Comparison of ENCODE assay signal across 12 cellular contexts in genomic region chr7:2643386-2644229, GRCh38. TPM values are rescaled to one million over a fixed set of nuclear protein-coding genes. Genes with fewer than 3 reads are reported as not detected.
DNase-seq lines count a peak whose midpoint lies in the region; ATAC-seq and TF ChIP-seq lines count a peak whose summit lies in the region.
"Had no signal": no experiment of that assay in that cellular context is flagged by ENCODE, and none has a peak within 500 bp of the region (broad histone marks: within the 10 kb centered on the region; RNA-seq: fewer than 3 reads in every experiment).

No MANE protein-coding gene starts in this region.

- no peaks in the 10 kb centered on the region for H3K27me3 ChIP-seq in AG04450 (ENCODE audit: control insufficient read depth, insufficient read depth, low read length)
- H3K27me3 ChIP-seq in foreskin keratinocyte, result no peaks in the 10 kb centered on the region

- in situ Hi-C loops in GM13976 (cut with MboI; ENCODE audit: low sequenced_read_pairs, unreplicated experiment) (no loop called here), SK-MEL-5 (cut with HindIII; ENCODE audit: low pct_unique_long_range_greater_than_20kb, low sequenced_read_pairs) (no loop called here)

- H3K4me1 ChIP-seq in foreskin keratinocyte, result no peaks in the 10 kb centered on the region

- no peaks in the 10 kb centered on the region for H3K9me3 Mint-ChIP-seq in activated T-cell treated with anti-CD3 and anti-CD28 coated beads, Interleukin-2, amount 50 U/mL, for 24 hours

- TF ChIP-seq CTCF in AG04450 (IDR thresholded peaks at IDR 0.05; ENCODE audit: low read depth, low read length) (peak; percentile 22; the same call in 1 of the 2 replicates), GM13976 (IDR thresholded peaks at IDR 0.05; ENCODE audit: borderline replicate concordance, control extremely low read depth, extremely low read depth, insufficient read depth, missing control alignments) (peak; percentile 15), foreskin keratinocyte (conservative IDR thresholded peaks at IDR 0.05) (peak; percentile 37)

- H3K36me3 Mint-ChIP-seq in activated T-cell treated with anti-CD3 and anti-CD28 coated beads, Interleukin-2, amount 50 U/mL, for 24 hours (ENCODE audit: low read depth), result no peaks in the 10 kb centered on the region

- DNase-seq in AG04450 (ENCODE audit: low read depth, low spot score) (no peak), GM13976 (ENCODE audit: low spot score) (no peak), SK-MEL-5 (ENCODE audit: low read depth, low spot score) (peak; percentile 81), foreskin keratinocyte (no peak), occipital lobe (lab: John Stamatoyannopoulos, UW) (no peak)
- no peak for DNase-seq in activated T-cell treated with anti-CD3 and anti-CD28 coated beads, Interleukin-2, amount 50 U/mL, for 24 hours
- DNase-seq: Caco-2, NCI-H510A had no signal

- H3K27ac Mint-ChIP-seq in activated T-cell treated with anti-CD3 and anti-CD28 coated beads, Interleukin-2, amount 50 U/mL, for 24 hours, result no peak overlapping the region

- POLR2A ChIA-PET in AG04450 (lab: Yijun Ruan, JAX), result interaction anchor here (0.9 kb wide), 2 partner anchors 10 to 12 kb away, joined by 3 read pairs; partner anchors contain the start of gene TTYH3

- H3K9me3 ChIP-seq in AG04450 (ENCODE audit: control insufficient read depth, insufficient read depth, low read length), result no peaks in the 10 kb centered on the region; the same call in 1 of the 2 replicates
- H3K9me3 ChIP-seq: Caco-2 had no signal

- no peak overlapping the region for H3K4me3 Mint-ChIP-seq in activated T-cell treated with anti-CD3 and anti-CD28 coated beads, Interleukin-2, amount 50 U/mL, for 24 hours

- no peak overlapping the region for H3K27ac ChIP-seq in AG04450 (ENCODE audit: low read depth, low read length)
- H3K27ac ChIP-seq in foreskin keratinocyte, result no peak overlapping the region

- no peaks in the 10 kb centered on the region for H3K27me3 Mint-ChIP-seq in activated T-cell treated with anti-CD3 and anti-CD28 coated beads, Interleukin-2, amount 50 U/mL, for 24 hours

- H3K4me1 Mint-ChIP-seq in activated T-cell treated with anti-CD3 and anti-CD28 coated beads, Interleukin-2, amount 50 U/mL, for 24 hours (ENCODE audit: low read depth), result peaks cover 16% of the 10 kb centered on the region

- ATAC-seq in foreskin keratinocyte (no peak), GM21526 (IDR thresholded peaks at IDR 0.05; ENCODE audit: low FRiP score, unreplicated experiment) (no peak), HG02938 (IDR thresholded peaks at IDR 0.05; ENCODE audit: unreplicated experiment) (no peak)

- CTCF ChIA-PET in AG04450 (lab: Charles Lee), result no interaction called here

- no peak overlapping the region for H3K4me3 ChIP-seq in AG04450 (ENCODE audit: low read depth, low read length)

RNA-seq across cellular contexts. Expression of gene TTYH3, which starts 11.8 kb away (rescaled TPM):
- polyA plus RNA-seq in AG04450 (2011; rRNA removed) (30.8 and 50.7 TPM in 2 replicates), foreskin keratinocyte (30.3 and 31.0 TPM in 2 replicates)
- polyA minus RNA-seq in AG04450 (2011; rRNA and poly(A)+ RNA removed), result 23.1 and 24.5 TPM in 2 replicates
- 156 and 169 TPM in 2 replicates for total RNA-seq in SK-MEL-5 (2014; rRNA removed; shearing (Covaris generic))
- polyA plus RNA-seq in SK-MEL-5 (2015; cell fraction: cytosol; rRNA removed), result 1,380 and 1,624 TPM in 2 replicates
- 735 and 798 TPM in 2 replicates for polyA plus RNA-seq in SK-MEL-5 (2015; cell fraction: nucleus; rRNA removed)
- total RNA-seq in foreskin keratinocyte (28.6 and 33.6 TPM in 2 replicates), occipital lobe (31.5 TPM)

RNA-seq across cellular contexts. Expression of gene AMZ1, which starts 44.4 kb away (rescaled TPM):
- 0.43 and 0.67 TPM in 2 replicates for polyA plus RNA-seq in AG04450 (2011; rRNA removed)
- polyA minus RNA-seq in AG04450 (2011; rRNA and poly(A)+ RNA removed), result 0.78 and 1.1 TPM in 2 replicates
- total RNA-seq in SK-MEL-5 (2014; rRNA removed; shearing (Covaris generic)), result 0.53 and 1.8 TPM in 2 replicates
- polyA plus RNA-seq in SK-MEL-5 (2015; cell fraction: cytosol; rRNA removed), result 0.77 and 1.1 TPM in 2 replicates
- polyA plus RNA-seq in SK-MEL-5 (2015; cell fraction: nucleus; rRNA removed), result 3.8 and 4.5 TPM in 2 replicates
- total RNA-seq in foreskin keratinocyte, result not detected in 2 replicates
- not detected in 2 replicates for polyA plus RNA-seq in foreskin keratinocyte
- total RNA-seq in occipital lobe, result 2.2 TPM
- total RNA-seq: HT1080, pulmonary artery endothelial cell had no signal
